23 cellular contexts compared by ENCODE assay signal in genomic region chr2:239685556-239685955, GRCh38.
"Had no signal": no experiment of that assay in that cellular context is flagged by ENCODE, and none has a peak within 500 bp of the region (broad histone marks: within the 10 kb centered on the region; RNA-seq: fewer than 3 reads in every experiment).

No MANE protein-coding gene starts in this region.

- H3K9ac ChIP-seq: neural progenitor cell had no signal

- H3K27me3 ChIP-seq: neural progenitor cell had no signal

- ATAC-seq: activated CD4-positive, alpha-beta T cell treated with anti-CD3 and anti-CD28 coated beads for 36 hours; activated naive CD4-positive, alpha-beta T cell treated with anti-CD3 and anti-CD28 coated beads, Interleukin-2, amount 50 U/mL, for 72 hours; effector memory CD8-positive, alpha-beta T cell; esophagus mucosa; naive thymus-derived CD4-positive, alpha-beta T cell had no signal

- H3K4me3 Mint-ChIP-seq: activated B cell treated with CpG ODN at 0.5 μM for 24 hours; activated CD4-positive, alpha-beta T cell treated with anti-CD3 and anti-CD28 coated beads for 36 hours; brain; effector memory CD8-positive, alpha-beta T cell; naive thymus-derived CD4-positive, alpha-beta T cell; neural progenitor cell; T-helper 1 cell treated with Interleukin-12 subunit alpha and Interleukin-12 subunit beta and Interleukin-4 antibody, amounts not matched to agents 30 μg/mL and 1 μg/mL, for 36 hours had no signal

- FAIRE-seq: endothelial cell of umbilical vein, frontal cortex, islet of Langerhans had no signal

- H3K36me3 ChIP-seq: neural progenitor cell had no signal

- H3K4me3 ChIP-seq: lung, neural progenitor cell had no signal

- H3K4me1 ChIP-seq: neural progenitor cell had no signal

- H3K27ac Mint-ChIP-seq: activated B cell treated with CpG ODN at 0.5 μM for 24 hours; activated CD4-positive, alpha-beta T cell treated with anti-CD3 and anti-CD28 coated beads for 36 hours; activated naive CD4-positive, alpha-beta T cell treated with anti-CD3 and anti-CD28 coated beads, Interleukin-2, amount 50 U/mL, for 72 hours; brain; effector memory CD8-positive, alpha-beta T cell; naive thymus-derived CD4-positive, alpha-beta T cell; neural progenitor cell; progenitor cell of endocrine pancreas; T-helper 1 cell treated with Interleukin-12 subunit alpha and Interleukin-12 subunit beta and Interleukin-4 antibody, amounts not matched to agents 30 μg/mL and 1 μg/mL, for 36 hours had no signal

- H3K9me3 Mint-ChIP-seq: effector memory CD8-positive, alpha-beta T cell; T-helper 1 cell treated with Interleukin-12 subunit alpha and Interleukin-12 subunit beta and Interleukin-4 antibody, amounts not matched to agents 30 μg/mL and 1 μg/mL, for 36 hours had no signal

- H3K4me1 Mint-ChIP-seq: activated B cell treated with CpG ODN at 0.5 μM for 24 hours; activated CD4-positive, alpha-beta T cell treated with anti-CD3 and anti-CD28 coated beads for 36 hours; naive thymus-derived CD4-positive, alpha-beta T cell; neural progenitor cell had no signal

- DNase-seq: activated B cell treated with CpG ODN at 0.5 μM for 24 hours; activated CD4-positive, alpha-beta T cell treated with anti-CD3 and anti-CD28 coated beads for 36 hours; activated CD4-positive, alpha-beta T cell treated with anti-CD3 and anti-CD28 coated beads, Interleukin-2, amount 50 U/mL, for 4 hours; activated T-cell treated with anti-CD3 and anti-CD28 coated beads, Interleukin-2, amount 50 U/mL, for 1 hour; effector memory CD8-positive, alpha-beta T cell; glutamatergic neuron; hypothalamus; naive thymus-derived CD4-positive, alpha-beta T cell; retina; stimulated activated CD4-positive, alpha-beta T cell treated with anti-CD3 and anti-CD28 coated beads, Interleukin-12 subunit alpha, Interleukin-12 subunit beta, amount 100 ng/mL, for 4 hours; stimulated activated CD4-positive, alpha-beta T cell treated with anti-CD3 and anti-CD28 coated beads, Interleukin-4, amount 100 ng/mL, for 4 hours; T1000; trophoblast cell had no signal

- H3K27ac ChIP-seq: neural progenitor cell had no signal

- H3K36me3 Mint-ChIP-seq: brain, neural progenitor cell had no signal
